Comparison of ENCODE assay signal across 9 cellular contexts in genomic region chr19:13979224-13979623, GRCh38. TPM values are rescaled to one million over a fixed set of nuclear protein-coding genes. Genes with fewer than 3 reads are reported as not detected.
A peak's percentile ranks its signal among the peaks of the same experiment; 100 is the strongest.
DNase-seq lines count a peak whose midpoint lies in the region; ATAC-seq, FAIRE-seq and TF ChIP-seq lines count a peak whose summit lies in the region.
"Had no signal": no experiment of that assay in that cellular context is flagged by ENCODE, and none has a peak within 500 bp of the region (broad histone marks: within the 10 kb centered on the region; RNA-seq: fewer than 3 reads in every experiment).

No MANE protein-coding gene starts in this region.

- ATAC-seq in HepG2 (no peak), GM18870 (IDR thresholded peaks at IDR 0.05; ENCODE audit: unreplicated experiment) (no peak), GM21529 (IDR thresholded peaks at IDR 0.05; ENCODE audit: unreplicated experiment) (no peak)

- POLR2A ChIA-PET in HepG2 (lab: Yijun Ruan, JAX): no interaction called here

- intact Hi-C loops in colonic mucosa (cut with DNase I) (no loop called here), HepG2 (cut with micrococcal nuclease; ENCODE audit: unreplicated experiment) (no loop called here)

- no peaks in the 10 kb centered on the region for H3K36me3 ChIP-seq in colonic mucosa
- H3K36me3 ChIP-seq in HepG2 (replicated peaks in 1 of 2; ENCODE audit: control insufficient read depth in 1 of 2, insufficient read depth in 2 of 2, low read length in 2 of 2): peaks cover 10 to 21% of the 10 kb centered on the region in 2 experiments; a peak in 3 of 5 replicates
- peaks cover 0 to 2% of the 10 kb centered on the region in 2 donors for H3K36me3 ChIP-seq in stomach smooth muscle (ENCODE audit: control insufficient read depth in 2 of 2, insufficient read depth in 2 of 2, low read length in 2 of 2)

- no TSS peak for BruUV-seq in HepG2 (replicated peaks; lab: Mats Ljungman, UMichigan)

- peaks cover 17 to 36% (median 21%) of the 10 kb centered on the region in 3 donors for H3K4me1 Mint-ChIP-seq in IgD-negative memory B cell

- TF ChIP-seq CTCF in colonic mucosa (IDR thresholded peaks at IDR 0.05): no peak
- no peak for TF ChIP-seq CTCF in HepG2 (CRISPR knock-in tag; IDR thresholded peaks at IDR 0.05)

- TF ChIP-seq RAD21 in HepG2 (CRISPR knock-in tag; IDR thresholded peaks at IDR 0.05): no peak

- DNase-seq in colonic mucosa: no peak
- no peak for DNase-seq in HepG2 (ENCODE audit: low spot score)
- DNase-seq in NCI-H524 (lab: John Stamatoyannopoulos, UW): no peak
- no peak for DNase-seq in hippocampal formation (lab: John Stamatoyannopoulos, UW)
- DNase-seq: activated CD4-positive, alpha-beta T cell treated with anti-CD3 and anti-CD28 coated beads for 48 hours had no signal

- peak overlapping the region in 1 of 3 donors; percentile 50 for H3K27ac Mint-ChIP-seq in IgD-negative memory B cell

- CTCF ChIA-PET in HepG2 (lab: Yijun Ruan, JAX; ENCODE audit: low intra/inter-chr PET ratio, low total read pairs): no interaction called here

- 96% methylated on average over 5 of the region's 13 CpGs for WGBS in HepG2 (ENCODE audit: low lambda C conversion rate)

- H3K27me3 Mint-ChIP-seq in IgD-negative memory B cell: peaks cover 2% of the 10 kb centered on the region

- H3K9me3 Mint-ChIP-seq in IgD-negative memory B cell: no peaks in the 10 kb centered on the region

- TF ChIP-seq POLR2A in HepG2 (IDR thresholded peaks at IDR 0.05; ENCODE audit: insufficient read depth in 1 of 2, low read depth in 2 of 2, low read length in 2 of 2): no peak

- H3K27me3 ChIP-seq in colonic mucosa (no peaks in the 10 kb centered on the region), HepG2 (ENCODE audit: control insufficient read depth in 1 of 2, insufficient read depth in 2 of 2, low read length in 2 of 2) (no peaks in the 10 kb centered on the region), stomach smooth muscle (ENCODE audit: control insufficient read depth in 1 of 2, insufficient read depth in 2 of 2, low read length in 2 of 2) (no peaks in the 10 kb centered on the region)

- H3K9ac ChIP-seq in colonic mucosa (ENCODE audit: low read depth in 2 of 2, low read length in 2 of 2) (peak overlapping the region in 1 of 2 donors; percentile 60), HepG2 (ENCODE audit: insufficient read depth, low read depth, low read length) (no peak overlapping the region), stomach smooth muscle (ENCODE audit: low read length in 2 of 2) (peak overlapping the region; percentile 36 to 53)

- no peaks in the 10 kb centered on the region for H4K20me1 ChIP-seq in HepG2 (ENCODE audit: insufficient read depth, low read length)

- no peaks in the 10 kb centered on the region for H3K79me2 ChIP-seq in HepG2 (ENCODE audit: insufficient read depth, low read length)

- no peak for FAIRE-seq in HepG2 (lab: Jason Lieb, UNC)

- H2AFZ ChIP-seq in HepG2 (ENCODE audit: low read length): no peak overlapping the region

- H3K4me2 ChIP-seq in HepG2 (ENCODE audit: low read depth, low read length): no peak overlapping the region

- peaks cover 3% of the 10 kb centered on the region for H3K36me3 Mint-ChIP-seq in IgD-negative memory B cell

- peak overlapping the region; percentile 43 for H3K4me3 ChIP-seq in colonic mucosa
- H3K4me3 ChIP-seq in HepG2 (replicated peaks in 1 of 3; ENCODE audit: insufficient read depth in 1 of 3, low read depth in 2 of 3, low read length in 3 of 3): no peak overlapping the region
- H3K4me3 ChIP-seq in stomach smooth muscle (ENCODE audit: low read length in 2 of 2): peak overlapping the region; percentile 53 to 69

- TF ChIP-seq EP300 in HepG2 (IDR thresholded peaks at IDR 0.05; ENCODE audit: low read depth in 2 of 2, low read length in 2 of 2) (no peak), HepG2 (CRISPR knock-in tag; IDR thresholded peaks at IDR 0.05; ENCODE audit: borderline replicate concordance) (no peak)

- H3K4me3 Mint-ChIP-seq in IgD-negative memory B cell: peak overlapping the region; percentile 3 to 73 (median 24)

- H3K9me3 ChIP-seq in colonic mucosa: no peaks in the 10 kb centered on the region
- no peaks in the 10 kb centered on the region for H3K9me3 ChIP-seq in HepG2 (ENCODE audit: low read length)
- H3K9me3 ChIP-seq in stomach smooth muscle (ENCODE audit: control insufficient read depth in 2 of 2, low read length in 2 of 2): no peaks in the 10 kb centered on the region

- peak overlapping the region; percentile 17 for H3K27ac ChIP-seq in colonic mucosa
- H3K27ac ChIP-seq in HepG2 (ENCODE audit: extremely low read length, insufficient read depth, low read length): no peak overlapping the region
- H3K27ac ChIP-seq in stomach smooth muscle (ENCODE audit: low read length): no peak overlapping the region

- H3K4me1 ChIP-seq in colonic mucosa: peaks cover 7% of the 10 kb centered on the region
- H3K4me1 ChIP-seq in HepG2 (ENCODE audit: insufficient read depth, low read length): no peaks in the 10 kb centered on the region
- peaks cover 13% of the 10 kb centered on the region for H3K4me1 ChIP-seq in stomach smooth muscle (ENCODE audit: control insufficient read depth, insufficient read depth, low read length)

- in situ Hi-C loops in HepG2 (cut with HindIII; ENCODE audit: extremely low pct_ligation_motif_present, low pct_unique_long_range_greater_than_20kb): no loop called here

RNA-seq across cellular contexts. Expression of gene RFX1, which starts 26.9 kb away (rescaled TPM):
- polyA plus RNA-seq in IgD-negative memory B cell (3.7 TPM), HepG2 (2011; rRNA removed) (0.56 and 1.1 TPM in 2 replicates)
- total RNA-seq in colonic mucosa (10 to 100 TPM; 13.1 to 20.9 TPM), HepG2 (2016; rRNA removed; fragmentation: Illumina TruSeq; extraction: Trizol) (1.3 and 1.4 TPM in 2 replicates)
- 0.62 and 1.0 TPM in 2 replicates for total RNA-seq in HepG2 (2016; cell fraction: cytosol; rRNA removed; fragmentation: Illumina TruSeq; extraction: Trizol; ENCODE audit: low read depth)
- total RNA-seq in HepG2 (2016; cell fraction: insoluble cytoplasmic fraction; rRNA removed; fragmentation: Illumina TruSeq; extraction: Trizol): 1.2 and 1.9 TPM in 2 replicates
- 1.2 and 1.6 TPM in 2 replicates for total RNA-seq in HepG2 (2016; cell fraction: membrane; rRNA removed; fragmentation: Illumina TruSeq; extraction: Trizol)
- 2.1 and 2.3 TPM in 2 replicates for total RNA-seq in HepG2 (2016; cell fraction: nucleus; rRNA removed; fragmentation: Illumina TruSeq; extraction: Trizol)
- polyA plus RNA-seq in HepG2 (2011; cell fraction: cytosol; rRNA removed): 0.14 and 0.17 TPM in 2 replicates
- polyA plus RNA-seq in HepG2 (2011; cell fraction: nucleus; rRNA removed): 5.8 and 9.2 TPM in 2 replicates
- 2.1 and 3.0 TPM in 2 replicates for polyA plus RNA-seq in HepG2 (2012)
- polyA plus RNA-seq in HepG2 (2016; cell fraction: cytosol; fragmentation: Illumina TruSeq; extraction: Trizol; ENCODE audit: low read depth): 0.23 and 0.45 TPM in 2 replicates
- polyA plus RNA-seq in HepG2 (2016; cell fraction: insoluble cytoplasmic fraction; fragmentation: Illumina TruSeq; extraction: Trizol; ENCODE audit: low read depth): 1.9 and 3.5 TPM in 2 replicates
- 0.90 and 1.1 TPM in 2 replicates for polyA plus RNA-seq in HepG2 (2016; cell fraction: membrane; fragmentation: Illumina TruSeq; extraction: Trizol; ENCODE audit: low read depth)
- 8.9 and 9.5 TPM in 2 replicates for polyA plus RNA-seq in HepG2 (2016; cell fraction: nucleus; fragmentation: Illumina TruSeq; extraction: Trizol; ENCODE audit: insufficient read depth, low read depth)
- 1.2 and 1.4 TPM in 2 replicates for polyA minus RNA-seq in HepG2 (2011; rRNA and poly(A)+ RNA removed; ENCODE audit: low replicate concordance)
- 1.5 and 2.4 TPM in 2 replicates for polyA minus RNA-seq in HepG2 (2011; cell fraction: cytosol; rRNA and poly(A)+ RNA removed)
- polyA minus RNA-seq in HepG2 (2011; cell fraction: nucleus; rRNA and poly(A)+ RNA removed): 1.1 and 3.0 TPM in 2 replicates

RNA-seq across cellular contexts. Expression of gene DCAF15, which starts 26.9 kb away (rescaled TPM):
- polyA plus RNA-seq in IgD-negative memory B cell (5.7 TPM), HepG2 (2011; rRNA removed) (13.5 and 13.6 TPM in 2 replicates)
- total RNA-seq in colonic mucosa (10 to 100 TPM; 30.2 to 55.1 TPM), HepG2 (2016; rRNA removed; fragmentation: Illumina TruSeq; extraction: Trizol) (8.5 and 14.0 TPM in 2 replicates)
- total RNA-seq in HepG2 (2016; cell fraction: cytosol; rRNA removed; fragmentation: Illumina TruSeq; extraction: Trizol; ENCODE audit: low read depth): 11.3 and 12.1 TPM in 2 replicates
- 7.3 and 14.2 TPM in 2 replicates for total RNA-seq in HepG2 (2016; cell fraction: insoluble cytoplasmic fraction; rRNA removed; fragmentation: Illumina TruSeq; extraction: Trizol)
- 13.3 and 15.4 TPM in 2 replicates for total RNA-seq in HepG2 (2016; cell fraction: membrane; rRNA removed; fragmentation: Illumina TruSeq; extraction: Trizol)
- 12.9 and 17.6 TPM in 2 replicates for total RNA-seq in HepG2 (2016; cell fraction: nucleus; rRNA removed; fragmentation: Illumina TruSeq; extraction: Trizol)
- polyA plus RNA-seq in HepG2 (2011; cell fraction: cytosol; rRNA removed): 5.9 and 10.2 TPM in 2 replicates
- 69.0 and 111 TPM in 2 replicates for polyA plus RNA-seq in HepG2 (2011; cell fraction: nucleus; rRNA removed)
- 9.5 and 10.5 TPM in 2 replicates for polyA plus RNA-seq in HepG2 (2012)
- polyA plus RNA-seq in HepG2 (2016; cell fraction: cytosol; fragmentation: Illumina TruSeq; extraction: Trizol; ENCODE audit: low read depth): 8.3 and 9.9 TPM in 2 replicates
- polyA plus RNA-seq in HepG2 (2016; cell fraction: insoluble cytoplasmic fraction; fragmentation: Illumina TruSeq; extraction: Trizol; ENCODE audit: low read depth): 15.3 and 20.8 TPM in 2 replicates
- polyA plus RNA-seq in HepG2 (2016; cell fraction: membrane; fragmentation: Illumina TruSeq; extraction: Trizol; ENCODE audit: low read depth): 8.6 TPM in 2 replicates
- 52.7 and 54.2 TPM in 2 replicates for polyA plus RNA-seq in HepG2 (2016; cell fraction: nucleus; fragmentation: Illumina TruSeq; extraction: Trizol; ENCODE audit: insufficient read depth, low read depth)
- polyA minus RNA-seq in HepG2 (2011; rRNA and poly(A)+ RNA removed; ENCODE audit: low replicate concordance): 18.8 and 26.1 TPM in 2 replicates
- 6.5 and 8.8 TPM in 2 replicates for polyA minus RNA-seq in HepG2 (2011; cell fraction: cytosol; rRNA and poly(A)+ RNA removed)
- 12.1 and 15.6 TPM in 2 replicates for polyA minus RNA-seq in HepG2 (2011; cell fraction: nucleus; rRNA and poly(A)+ RNA removed)

RNA-seq across cellular contexts. Expression of gene PODNL1, which starts 41.0 kb away (rescaled TPM):
- not detected for polyA plus RNA-seq in IgD-negative memory B cell
- total RNA-seq in colonic mucosa: 1 to 10 TPM; 4.1 to 4.4 TPM
- total RNA-seq in HepG2 (2016; rRNA removed; fragmentation: Illumina TruSeq; extraction: Trizol): not detected in 2 replicates
- not detected in 2 replicates for total RNA-seq in HepG2 (2016; cell fraction: cytosol; rRNA removed; fragmentation: Illumina TruSeq; extraction: Trizol; ENCODE audit: low read depth)
- not detected in 2 replicates for total RNA-seq in HepG2 (2016; cell fraction: insoluble cytoplasmic fraction; rRNA removed; fragmentation: Illumina TruSeq; extraction: Trizol)
- total RNA-seq in HepG2 (2016; cell fraction: membrane; rRNA removed; fragmentation: Illumina TruSeq; extraction: Trizol): 0.17 TPM in 1 of 2 replicates, not detected in the other
- not detected in 2 replicates for total RNA-seq in HepG2 (2016; cell fraction: nucleus; rRNA removed; fragmentation: Illumina TruSeq; extraction: Trizol)
- polyA plus RNA-seq in HepG2 (2011; rRNA removed): 0.18 TPM in 1 of 2 replicates, not detected in the other
- 0.15 TPM in 1 of 2 replicates, not detected in the other for polyA plus RNA-seq in HepG2 (2011; cell fraction: cytosol; rRNA removed)
- 0.26 TPM in 2 replicates for polyA plus RNA-seq in HepG2 (2011; cell fraction: nucleus; rRNA removed)
- 0.19 and 0.24 TPM in 2 replicates for polyA plus RNA-seq in HepG2 (2012)
- polyA plus RNA-seq in HepG2 (2016; cell fraction: cytosol; fragmentation: Illumina TruSeq; extraction: Trizol; ENCODE audit: low read depth): not detected in 2 replicates
- polyA plus RNA-seq in HepG2 (2016; cell fraction: insoluble cytoplasmic fraction; fragmentation: Illumina TruSeq; extraction: Trizol; ENCODE audit: low read depth): not detected in 2 replicates
- not detected in 2 replicates for polyA plus RNA-seq in HepG2 (2016; cell fraction: membrane; fragmentation: Illumina TruSeq; extraction: Trizol; ENCODE audit: low read depth)
- not detected in 2 replicates for polyA plus RNA-seq in HepG2 (2016; cell fraction: nucleus; fragmentation: Illumina TruSeq; extraction: Trizol; ENCODE audit: insufficient read depth, low read depth)
- 0.54 TPM in 1 of 2 replicates, not detected in the other for polyA minus RNA-seq in HepG2 (2011; rRNA and poly(A)+ RNA removed; ENCODE audit: low replicate concordance)
- polyA minus RNA-seq in HepG2 (2011; cell fraction: cytosol; rRNA and poly(A)+ RNA removed): not detected in 2 replicates
- not detected in 2 replicates for polyA minus RNA-seq in HepG2 (2011; cell fraction: nucleus; rRNA and poly(A)+ RNA removed)

RNA-seq across cellular contexts. Expression of gene RLN3, which starts 48.7 kb away (rescaled TPM):
- 0.65 TPM for polyA plus RNA-seq in IgD-negative memory B cell
- total RNA-seq in colonic mucosa: not detected
- not detected in 2 replicates for total RNA-seq in HepG2 (2016; rRNA removed; fragmentation: Illumina TruSeq; extraction: Trizol)
- total RNA-seq in HepG2 (2016; cell fraction: cytosol; rRNA removed; fragmentation: Illumina TruSeq; extraction: Trizol; ENCODE audit: low read depth): not detected in 2 replicates
- total RNA-seq in HepG2 (2016; cell fraction: insoluble cytoplasmic fraction; rRNA removed; fragmentation: Illumina TruSeq; extraction: Trizol): not detected in 2 replicates
- total RNA-seq in HepG2 (2016; cell fraction: membrane; rRNA removed; fragmentation: Illumina TruSeq; extraction: Trizol): not detected in 2 replicates
- total RNA-seq in HepG2 (2016; cell fraction: nucleus; rRNA removed; fragmentation: Illumina TruSeq; extraction: Trizol): not detected in 2 replicates
- polyA plus RNA-seq in HepG2 (2011; rRNA removed): not detected in 2 replicates
- not detected in 2 replicates for polyA plus RNA-seq in HepG2 (2011; cell fraction: cytosol; rRNA removed)
- polyA plus RNA-seq in HepG2 (2011; cell fraction: nucleus; rRNA removed): not detected in 2 replicates
- polyA plus RNA-seq in HepG2 (2012): not detected in 2 replicates
- polyA plus RNA-seq in HepG2 (2016; cell fraction: cytosol; fragmentation: Illumina TruSeq; extraction: Trizol; ENCODE audit: low read depth): not detected in 2 replicates
- polyA plus RNA-seq in HepG2 (2016; cell fraction: insoluble cytoplasmic fraction; fragmentation: Illumina TruSeq; extraction: Trizol; ENCODE audit: low read depth): not detected in 2 replicates
- polyA plus RNA-seq in HepG2 (2016; cell fraction: membrane; fragmentation: Illumina TruSeq; extraction: Trizol; ENCODE audit: low read depth): not detected in 2 replicates
- not detected in 2 replicates for polyA plus RNA-seq in HepG2 (2016; cell fraction: nucleus; fragmentation: Illumina TruSeq; extraction: Trizol; ENCODE audit: insufficient read depth, low read depth)
- polyA minus RNA-seq in HepG2 (2011; rRNA and poly(A)+ RNA removed; ENCODE audit: low replicate concordance): not detected in 2 replicates
- polyA minus RNA-seq in HepG2 (2011; cell fraction: cytosol; rRNA and poly(A)+ RNA removed): not detected in 2 replicates
- polyA minus RNA-seq in HepG2 (2011; cell fraction: nucleus; rRNA and poly(A)+ RNA removed): not detected in 2 replicates

RNA-seq across cellular contexts. Expression of gene IL27RA, which starts 52.3 kb away (rescaled TPM):
- polyA plus RNA-seq in IgD-negative memory B cell: 58.3 TPM
- total RNA-seq in colonic mucosa: 1 to 10 TPM; 2.5 to 3.2 TPM
- total RNA-seq in HepG2 (2016; rRNA removed; fragmentation: Illumina TruSeq; extraction: Trizol): 3.4 and 8.1 TPM in 2 replicates
- total RNA-seq in HepG2 (2016; cell fraction: cytosol; rRNA removed; fragmentation: Illumina TruSeq; extraction: Trizol; ENCODE audit: low read depth): 1.0 and 1.4 TPM in 2 replicates
- 3.0 and 8.3 TPM in 2 replicates for total RNA-seq in HepG2 (2016; cell fraction: insoluble cytoplasmic fraction; rRNA removed; fragmentation: Illumina TruSeq; extraction: Trizol)
- 2.5 and 2.7 TPM in 2 replicates for total RNA-seq in HepG2 (2016; cell fraction: membrane; rRNA removed; fragmentation: Illumina TruSeq; extraction: Trizol)
- 6.3 and 7.8 TPM in 2 replicates for total RNA-seq in HepG2 (2016; cell fraction: nucleus; rRNA removed; fragmentation: Illumina TruSeq; extraction: Trizol)
- polyA plus RNA-seq in HepG2 (2011; rRNA removed): 3.5 and 5.4 TPM in 2 replicates
- polyA plus RNA-seq in HepG2 (2011; cell fraction: cytosol; rRNA removed): 3.1 and 3.5 TPM in 2 replicates
- 2.7 and 3.5 TPM in 2 replicates for polyA plus RNA-seq in HepG2 (2011; cell fraction: nucleus; rRNA removed)
- 1.8 and 3.6 TPM in 2 replicates for polyA plus RNA-seq in HepG2 (2012)
- 0.75 and 0.87 TPM in 2 replicates for polyA plus RNA-seq in HepG2 (2016; cell fraction: cytosol; fragmentation: Illumina TruSeq; extraction: Trizol; ENCODE audit: low read depth)
- 2.7 and 3.1 TPM in 2 replicates for polyA plus RNA-seq in HepG2 (2016; cell fraction: insoluble cytoplasmic fraction; fragmentation: Illumina TruSeq; extraction: Trizol; ENCODE audit: low read depth)
- 1.7 and 2.1 TPM in 2 replicates for polyA plus RNA-seq in HepG2 (2016; cell fraction: membrane; fragmentation: Illumina TruSeq; extraction: Trizol; ENCODE audit: low read depth)
- polyA plus RNA-seq in HepG2 (2016; cell fraction: nucleus; fragmentation: Illumina TruSeq; extraction: Trizol; ENCODE audit: insufficient read depth, low read depth): 10.9 and 11.1 TPM in 2 replicates
- polyA minus RNA-seq in HepG2 (2011; rRNA and poly(A)+ RNA removed; ENCODE audit: low replicate concordance): 5.4 and 21.7 TPM in 2 replicates
- polyA minus RNA-seq in HepG2 (2011; cell fraction: cytosol; rRNA and poly(A)+ RNA removed): 1.9 and 2.9 TPM in 2 replicates
- polyA minus RNA-seq in HepG2 (2011; cell fraction: nucleus; rRNA and poly(A)+ RNA removed): 1.1 and 1.3 TPM in 2 replicates

Comparison
In these comparisons a context has a peak if more than half of its experiments do, and no peak if none do; other contexts are left out.
1. H3K4me3 ChIP-seq: peak in colonic mucosa (single experiment) and stomach smooth muscle (2 of 2); none in HepG2 (0 of 3).